ENCODE assay signal across 25 cellular contexts in the genomic region with DNA sequence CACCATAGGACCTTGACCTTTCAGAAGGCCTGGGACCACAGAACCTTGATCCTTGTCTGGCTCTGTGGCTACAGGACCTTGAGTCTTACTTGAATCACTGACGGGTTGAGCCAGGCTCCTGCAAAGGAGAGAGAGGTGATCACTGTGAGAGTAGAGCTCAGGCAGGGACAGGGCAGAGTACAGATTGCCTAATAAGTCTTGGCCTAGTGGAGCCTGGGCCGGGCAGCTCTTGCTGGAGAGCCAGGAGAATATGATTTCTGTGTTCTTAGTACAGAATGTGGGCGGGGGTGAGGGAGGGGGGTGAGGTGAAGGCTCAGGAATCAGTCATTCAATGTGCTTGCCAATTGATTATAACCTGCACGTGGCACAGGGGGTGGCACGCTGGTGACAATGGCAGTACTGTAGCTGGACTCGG.
"Had no signal": no experiment of that assay in that cellular context is flagged by ENCODE, and none has a peak within 500 bp of the region (broad histone marks: within the 10 kb centered on the region; RNA-seq: fewer than 3 reads in every experiment).

No MANE protein-coding gene starts in this region.

- H3K27me3 ChIP-seq: gastrocnemius medialis, vagina had no signal

- H3K4me3 ChIP-seq: gastrocnemius medialis, lung, upper lobe of left lung, vagina had no signal

- H3K36me3 ChIP-seq: gastrocnemius medialis, upper lobe of left lung, vagina had no signal

- H3K4me3 Mint-ChIP-seq: activated CD4-positive, alpha-beta memory T cell treated with anti-CD3 and anti-CD28 coated beads, Interleukin-2, amount 10 ng/mL, durations not matched to agents 7 days and 5 days; activated CD4-positive, alpha-beta T cell treated with anti-CD3 and anti-CD28 coated beads, Interleukin-2, amount 10 ng/mL, durations not matched to agents 7 days and 5 days; activated naive CD4-positive, alpha-beta T cell treated with anti-CD3 and anti-CD28 coated beads, Interleukin-2, amount 10 ng/mL, durations not matched to agents 7 days and 5 days; activated naive CD8-positive, alpha-beta T cell treated with anti-CD3 and anti-CD28 coated beads, Interleukin-2, amount 10 ng/mL, durations not matched to agents 7 days and 5 days; activated T-cell treated with anti-CD3 and anti-CD28 coated beads, Interleukin-2, amount 50 U/mL, for 24 hours; effector memory CD8-positive, alpha-beta T cell; natural killer cell treated with Interleukin-12 subunit alpha and Interleukin-12 subunit beta and Interleukin-15 and Interleukin-18, amount 100 ng/mL, for 72 hours; WTC11 had no signal

- H3K9me3 Mint-ChIP-seq: activated CD4-positive, alpha-beta memory T cell treated with anti-CD3 and anti-CD28 coated beads, Interleukin-2, amount 10 ng/mL, durations not matched to agents 7 days and 5 days; activated CD4-positive, alpha-beta T cell treated with anti-CD3 and anti-CD28 coated beads, Interleukin-2, amount 10 ng/mL, durations not matched to agents 7 days and 5 days; activated naive CD4-positive, alpha-beta T cell treated with anti-CD3 and anti-CD28 coated beads, Interleukin-2, amount 10 ng/mL, durations not matched to agents 7 days and 5 days; activated naive CD8-positive, alpha-beta T cell treated with anti-CD3 and anti-CD28 coated beads, Interleukin-2, amount 10 ng/mL, durations not matched to agents 7 days and 5 days; activated T-cell treated with anti-CD3 and anti-CD28 coated beads, Interleukin-2, amount 50 U/mL, for 24 hours; effector memory CD8-positive, alpha-beta T cell; natural killer cell treated with Interleukin-12 subunit alpha and Interleukin-12 subunit beta and Interleukin-15 and Interleukin-18, amount 100 ng/mL, for 72 hours; WTC11 had no signal

- H3K9me3 ChIP-seq: gastrocnemius medialis, upper lobe of left lung, vagina had no signal

- H3K27me3 Mint-ChIP-seq: activated T-cell treated with anti-CD3 and anti-CD28 coated beads, Interleukin-2, amount 50 U/mL, for 24 hours; effector memory CD8-positive, alpha-beta T cell had no signal

- DNase-seq: activated CD4-positive, alpha-beta memory T cell treated with anti-CD3 and anti-CD28 coated beads, Interleukin-2, amount 10 ng/mL, durations not matched to agents 7 days and 5 days; activated CD4-positive, alpha-beta T cell treated with anti-CD3 and anti-CD28 coated beads for 1 hour; activated CD4-positive, alpha-beta T cell treated with anti-CD3 and anti-CD28 coated beads, Interleukin-2, amount 10 ng/mL, durations not matched to agents 7 days and 5 days; activated CD8-positive, alpha-beta memory T cell treated with anti-CD3 and anti-CD28 coated beads, Interleukin-2, amount 50 U/mL, for 48 hours; activated gamma-delta T cell; activated naive CD4-positive, alpha-beta T cell treated with anti-CD3 and anti-CD28 coated beads, Interleukin-2, amount 10 ng/mL, durations not matched to agents 7 days and 5 days; activated naive CD8-positive, alpha-beta T cell treated with anti-CD3 and anti-CD28 coated beads, Interleukin-2, amount 10 ng/mL, durations not matched to agents 7 days and 5 days; activated T-cell treated with anti-CD3 and anti-CD28 coated beads, Interleukin-2, amount 50 U/mL, for 24 hours; amygdala; effector memory CD8-positive, alpha-beta T cell; gastrocnemius medialis; glutamatergic neuron; hippocampal formation; left cardiac atrium; mesendoderm; retina; stimulated activated CD4-positive, alpha-beta T cell treated with anti-CD3 and anti-CD28 coated beads, Interleukin-15, amount 100 ng/mL, for 24 hours; stimulated activated naive CD4-positive, alpha-beta T cell; T-helper 2 cell; upper lobe of left lung had no signal

- H3K27ac Mint-ChIP-seq: activated CD4-positive, alpha-beta memory T cell treated with anti-CD3 and anti-CD28 coated beads, Interleukin-2, amount 10 ng/mL, durations not matched to agents 7 days and 5 days; activated CD4-positive, alpha-beta T cell treated with anti-CD3 and anti-CD28 coated beads, Interleukin-2, amount 10 ng/mL, durations not matched to agents 7 days and 5 days; activated naive CD4-positive, alpha-beta T cell treated with anti-CD3 and anti-CD28 coated beads, Interleukin-2, amount 10 ng/mL, durations not matched to agents 7 days and 5 days; activated naive CD8-positive, alpha-beta T cell treated with anti-CD3 and anti-CD28 coated beads, Interleukin-2, amount 10 ng/mL, durations not matched to agents 7 days and 5 days; activated T-cell treated with anti-CD3 and anti-CD28 coated beads, Interleukin-2, amount 50 U/mL, for 24 hours; effector memory CD8-positive, alpha-beta T cell; natural killer cell treated with Interleukin-12 subunit alpha and Interleukin-12 subunit beta and Interleukin-15 and Interleukin-18, amount 100 ng/mL, for 72 hours; progenitor cell of endocrine pancreas; WTC11 had no signal

- H3K36me3 Mint-ChIP-seq: activated naive CD4-positive, alpha-beta T cell treated with anti-CD3 and anti-CD28 coated beads, Interleukin-2, amount 10 ng/mL, durations not matched to agents 7 days and 5 days; activated naive CD8-positive, alpha-beta T cell treated with anti-CD3 and anti-CD28 coated beads, Interleukin-2, amount 10 ng/mL, durations not matched to agents 7 days and 5 days; natural killer cell treated with Interleukin-12 subunit alpha and Interleukin-12 subunit beta and Interleukin-15 and Interleukin-18, amount 100 ng/mL, for 72 hours; WTC11 had no signal

- H3K27ac ChIP-seq: gastrocnemius medialis, upper lobe of left lung, vagina had no signal
